Comparison of ENCODE assay signal across 10 cellular contexts in the genomic region with DNA sequence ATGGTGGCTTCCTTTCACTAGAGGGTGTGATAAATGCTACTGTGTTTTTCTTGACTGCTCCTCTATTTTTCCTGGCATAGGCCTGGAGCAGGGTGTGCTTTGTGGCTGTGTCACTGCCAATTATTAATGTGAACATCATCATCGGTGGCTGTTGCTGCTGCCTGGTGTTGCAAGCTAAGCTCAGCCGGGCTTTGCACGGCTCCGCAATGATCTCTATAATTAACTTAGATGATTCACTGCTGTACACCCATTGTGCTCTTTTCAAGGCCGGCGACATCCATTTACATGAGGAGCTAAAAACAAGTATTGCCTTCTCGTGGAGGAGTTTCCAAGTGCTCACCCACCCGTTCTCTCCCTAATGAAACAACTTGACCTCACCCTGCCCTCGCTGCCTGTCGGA.
DNase-seq lines count a peak whose midpoint lies in the region; ATAC-seq, FAIRE-seq and TF ChIP-seq lines count a peak whose summit lies in the region.
"Had no signal": no experiment of that assay in that cellular context is flagged by ENCODE, and none has a peak within 500 bp of the region (broad histone marks: within the 10 kb centered on the region; RNA-seq: fewer than 3 reads in every experiment).

No MANE protein-coding gene starts in this region.

- no peaks in the 10 kb centered on the region for H3K9me3 ChIP-seq in prostate gland

- TF ChIP-seq CTCF in prostate gland (IDR thresholded peaks at IDR 0.05) = no peak

- DNase-seq in EL (peak; percentile 74), RCC 7860 (ENCODE audit: low spot score) (peak; percentile 87), fibroblast of the conjunctiva (ENCODE audit: low read depth) (peak; percentile 85), prostate gland (ENCODE audit: low spot score) (peak; percentile 53), NCI-H446 treated with DMSO at 0.1 percent for 48 hours (lab: John Stamatoyannopoulos, UW) (no peak)
- no peak for DNase-seq in stimulated activated naive CD8-positive, alpha-beta T cell treated with anti-CD3 and anti-CD28 coated beads, Interleukin-15, Interleukin-2, amounts not matched to agents 100 U/mL and 50 U/mL, for 24 hours
- DNase-seq: activated CD4-positive, alpha-beta memory T cell treated with anti-CD3 and anti-CD28 coated beads, Interleukin-2, amount 10 ng/mL, durations not matched to agents 7 days and 5 days; NK-92 treated with Interleukin-12 subunit alpha and Interleukin-12 subunit beta, amount 100 ng/mL, for 24 hours had no signal

- H3K4me3 ChIP-seq in prostate gland = no peak overlapping the region

- 54% methylated on average over 10 of the region's 10 CpGs for WGBS in prostate gland

- ATAC-seq in stimulated activated naive CD8-positive, alpha-beta T cell treated with anti-CD3 and anti-CD28 coated beads, Interleukin-15, Interleukin-2, amounts not matched to agents 100 U/mL and 50 U/mL, for 24 hours = no peak
- no peak for ATAC-seq in GM21619 (IDR thresholded peaks at IDR 0.05; ENCODE audit: unreplicated experiment)
- ATAC-seq in GM21367 (IDR thresholded peaks at IDR 0.05; ENCODE audit: unreplicated experiment) = no peak

- H3K4me1 ChIP-seq in prostate gland (replicated peaks) = no peaks in the 10 kb centered on the region

- no peak overlapping the region for H3K27ac ChIP-seq in prostate gland

- TF ChIP-seq POLR2A in prostate gland (IDR thresholded peaks at IDR 0.05) = no peak

- peak; percentile 95 for FAIRE-seq in RCC 7860 (lab: Jason Lieb, UNC)

- H3K36me3 ChIP-seq in prostate gland = no peaks in the 10 kb centered on the region

- intact Hi-C loops in prostate gland (cut with DNase I) = no loop called here

- no peaks in the 10 kb centered on the region for H3K27me3 ChIP-seq in prostate gland (replicated peaks; ENCODE audit: insufficient read depth)

Comparison
In these comparisons a context has a peak if more than half of its experiments do, and no peak if none do; other contexts are left out.
1. DNase-seq: peak in EL (single experiment), RCC 7860 (single experiment), fibroblast of the conjunctiva (single experiment) and prostate gland (single experiment); none in stimulated activated naive CD8-positive, alpha-beta T cell treated with anti-CD3 and anti-CD28 coated beads, Interleukin-15, Interleukin-2, amounts not matched to agents 100 U/mL and 50 U/mL, for 24 hours (single experiment) and NCI-H446 treated with DMSO at 0.1 percent for 48 hours (single experiment).